Comparison of ENCODE assay signal across 23 cellular contexts in genomic region chr1:88791192-88791591, GRCh38.
DNase-seq lines count a peak whose midpoint lies in the region; FAIRE-seq and TF ChIP-seq lines count a peak whose summit lies in the region.
"Had no signal": no experiment of that assay in that cellular context is flagged by ENCODE, and none has a peak within 500 bp of the region (broad histone marks: within the 10 kb centered on the region; RNA-seq: fewer than 3 reads in every experiment).

No MANE protein-coding gene starts in this region.

- no peaks in the 10 kb centered on the region for H3K9me3 Mint-ChIP-seq in activated CD4-positive, alpha-beta T cell treated with anti-CD3 and anti-CD28 coated beads, Interleukin-2, amount 10 ng/mL, durations not matched to agents 24 days and 14 days
- H3K9me3 Mint-ChIP-seq in Calu3 (ENCODE audit: low read depth, unreplicated experiment): no peaks in the 10 kb centered on the region
- no peaks in the 10 kb centered on the region for H3K9me3 Mint-ChIP-seq in neural progenitor cell
- H3K9me3 Mint-ChIP-seq: CD4-positive, alpha-beta memory T cell had no signal

- FAIRE-seq in urothelium cell line (lab: Jason Lieb, UNC): no peak
- FAIRE-seq: GM12891 had no signal

- H3K9me3 ChIP-seq in neural progenitor cell (ENCODE audit: low read depth): no peaks in the 10 kb centered on the region
- H3K9me3 ChIP-seq in hepatocyte (ENCODE audit: low read depth): no peaks in the 10 kb centered on the region
- H3K9me3 ChIP-seq: body of pancreas, heart left ventricle, vagina had no signal

- intact Hi-C loops in activated CD4-positive, alpha-beta T cell treated with anti-CD3 and anti-CD28 coated beads, Interleukin-2, amount 10 ng/mL, durations not matched to agents 24 days and 14 days (cut with micrococcal nuclease): no loop called here
- intact Hi-C loops in Calu3 (cut with micrococcal nuclease; ENCODE audit: unreplicated experiment): no loop called here

- H3K27me3 ChIP-seq in neural progenitor cell: no peaks in the 10 kb centered on the region
- H3K27me3 ChIP-seq in hepatocyte: no peaks in the 10 kb centered on the region
- H3K27me3 ChIP-seq: body of pancreas, heart left ventricle, vagina had no signal

- WGBS in hepatocyte (ENCODE audit: low lambda C conversion rate, missing lambda C conversion rate): 93% methylated on average over 4 of the region's 4 CpGs

- no peak overlapping the region for H3K9ac ChIP-seq in neural progenitor cell
- H3K9ac ChIP-seq: KMS-11 had no signal

- no peak overlapping the region for H3K4me3 Mint-ChIP-seq in activated CD4-positive, alpha-beta T cell treated with anti-CD3 and anti-CD28 coated beads, Interleukin-2, amount 10 ng/mL, durations not matched to agents 24 days and 14 days
- H3K4me3 Mint-ChIP-seq in Calu3 (ENCODE audit: low read depth, unreplicated experiment) (no peak overlapping the region), neural progenitor cell (no peak overlapping the region)
- H3K4me3 Mint-ChIP-seq: CD4-positive, alpha-beta memory T cell had no signal

- no peak for DNase-seq in activated CD4-positive, alpha-beta T cell treated with anti-CD3 and anti-CD28 coated beads, Interleukin-2, amount 10 ng/mL, durations not matched to agents 24 days and 14 days
- DNase-seq in activated CD4-positive, alpha-beta T cell treated with anti-CD3 and anti-CD28 coated beads, Interleukin-2, amount 50 U/mL, for 4 hours: no peak
- DNase-seq in Calu3 (no peak), cardiac fibroblast (ENCODE audit: low read depth in 2 of 2) (peak; percentile 11 to 38), neural progenitor cell (ENCODE audit: low spot score) (no peak), hepatocyte (ENCODE audit: low spot score) (no peak), GM10266 (ENCODE audit: extremely low spot score) (no peak), urothelium cell line (ENCODE audit: low spot score) (no peak)
- DNase-seq: activated CD4-positive, CD25-positive, alpha-beta regulatory T cell; activated CD8-positive, alpha-beta memory T cell treated with anti-CD3 and anti-CD28 coated beads for 24 hours; activated T-cell treated with anti-CD3 and anti-CD28 coated beads, Interleukin-2, amount 50 U/mL, for 48 hours; AML-193; body of pancreas; CD4-positive, alpha-beta memory T cell; foreskin fibroblast; heart left ventricle; NCI-H1436 treated with DMSO at 0.1 percent for 48 hours; posterior cingulate gyrus; stimulated activated naive CD8-positive, alpha-beta T cell treated with anti-CD3 and anti-CD28 coated beads, Interleukin-15, Interleukin-2, amounts not matched to agents 100 U/mL and 50 U/mL, for 24 hours; T-helper 1 cell had no signal

- peaks cover 36% of the 10 kb centered on the region for H3K36me3 Mint-ChIP-seq in activated CD4-positive, alpha-beta T cell treated with anti-CD3 and anti-CD28 coated beads, Interleukin-2, amount 10 ng/mL, durations not matched to agents 24 days and 14 days (ENCODE audit: low read depth)
- peaks cover 28% of the 10 kb centered on the region for H3K36me3 Mint-ChIP-seq in Calu3 (ENCODE audit: insufficient read depth, unreplicated experiment)
- peaks cover 22% of the 10 kb centered on the region for H3K36me3 Mint-ChIP-seq in neural progenitor cell

- BruUV-seq in Calu3 (replicated peaks; lab: Mats Ljungman, UMichigan): no TSS peak

- no peaks in the 10 kb centered on the region for H3K27me3 Mint-ChIP-seq in activated CD4-positive, alpha-beta T cell treated with anti-CD3 and anti-CD28 coated beads, Interleukin-2, amount 10 ng/mL, durations not matched to agents 24 days and 14 days
- no peaks in the 10 kb centered on the region for H3K27me3 Mint-ChIP-seq in Calu3 (ENCODE audit: unreplicated experiment)
- peaks cover 2% of the 10 kb centered on the region for H3K27me3 Mint-ChIP-seq in neural progenitor cell (ENCODE audit: insufficient read depth, low read depth)
- H3K27me3 Mint-ChIP-seq: CD4-positive, alpha-beta memory T cell had no signal

- H3K27ac ChIP-seq in neural progenitor cell (peak overlapping the region; percentile 5), hepatocyte (no peak overlapping the region)
- H3K27ac ChIP-seq: body of pancreas, heart left ventricle, KMS-11, vagina had no signal

- H3K4me1 ChIP-seq in neural progenitor cell (no peaks in the 10 kb centered on the region), hepatocyte (ENCODE audit: insufficient read depth) (no peaks in the 10 kb centered on the region)
- H3K4me1 ChIP-seq: body of pancreas, heart left ventricle, vagina had no signal

- no peaks in the 10 kb centered on the region for H3K9me2 ChIP-seq in hepatocyte (replicated peaks; ENCODE audit: insufficient read depth)

- no peak overlapping the region for H3K4me2 ChIP-seq in neural progenitor cell
- no peak overlapping the region for H3K4me2 ChIP-seq in hepatocyte
- H3K4me2 ChIP-seq: KMS-11 had no signal

- CTCF ChIA-PET in Calu3 (lab: Charles Lee): no interaction called here

- H3K27ac Mint-ChIP-seq in activated CD4-positive, alpha-beta T cell treated with anti-CD3 and anti-CD28 coated beads, Interleukin-2, amount 10 ng/mL, durations not matched to agents 24 days and 14 days: peak overlapping the region; percentile 67
- H3K27ac Mint-ChIP-seq in Calu3 (ENCODE audit: unreplicated experiment): peak overlapping the region; percentile 13
- H3K27ac Mint-ChIP-seq in neural progenitor cell: no peak overlapping the region

- no peaks in the 10 kb centered on the region for H3K79me2 ChIP-seq in neural progenitor cell (ENCODE audit: low read depth)
- H3K79me2 ChIP-seq in hepatocyte: no peaks in the 10 kb centered on the region

- no peaks in the 10 kb centered on the region for H3F3A ChIP-seq in neural progenitor cell (ENCODE audit: low read depth)

- no peak overlapping the region for H3K4me3 ChIP-seq in cardiac fibroblast (replicated peaks in 1 of 2; ENCODE audit: low read depth in 2 of 2, low read length in 2 of 2)
- no peak overlapping the region for H3K4me3 ChIP-seq in neural progenitor cell
- H3K4me3 ChIP-seq in hepatocyte: no peak overlapping the region
- H3K4me3 ChIP-seq: body of pancreas, heart left ventricle, vagina had no signal

- H3K36me3 ChIP-seq in neural progenitor cell (peaks cover 13% of the 10 kb centered on the region), hepatocyte (replicated peaks; ENCODE audit: insufficient read depth, low read depth) (no peaks in the 10 kb centered on the region)

- H2AFZ ChIP-seq in neural progenitor cell (replicated peaks) (no peak overlapping the region), hepatocyte (no peak overlapping the region)

- H4K20me1 ChIP-seq in neural progenitor cell (ENCODE audit: low read depth): no peaks in the 10 kb centered on the region
- no peaks in the 10 kb centered on the region for H4K20me1 ChIP-seq in hepatocyte (ENCODE audit: insufficient read depth, poor library complexity, severe bottlenecking)

- TF ChIP-seq CTCF in Calu3 (IDR thresholded peaks at IDR 0.05; ENCODE audit: unreplicated experiment): no peak
- TF ChIP-seq CTCF in cardiac fibroblast (IDR thresholded peaks at IDR 0.05; ENCODE audit: low read depth, low read length): no peak
- TF ChIP-seq CTCF in neural progenitor cell (IDR thresholded peaks at IDR 0.05): no peak
- no peak for TF ChIP-seq CTCF in hepatocyte (IDR thresholded peaks at IDR 0.05; ENCODE audit: poor library complexity)
- no peak for TF ChIP-seq CTCF in GM10266 (IDR thresholded peaks at IDR 0.05; ENCODE audit: control insufficient read depth, insufficient read depth, low read depth, missing control alignments)

- H3K4me1 Mint-ChIP-seq in activated CD4-positive, alpha-beta T cell treated with anti-CD3 and anti-CD28 coated beads, Interleukin-2, amount 10 ng/mL, durations not matched to agents 24 days and 14 days: peaks cover 9% of the 10 kb centered on the region
- H3K4me1 Mint-ChIP-seq in Calu3 (ENCODE audit: low read depth, unreplicated experiment) (peaks cover 11% of the 10 kb centered on the region), neural progenitor cell (no peaks in the 10 kb centered on the region)

Comparison
In these comparisons a context has a peak if more than half of its experiments do, and no peak if none do; other contexts are left out.
1. DNase-seq: peak in cardiac fibroblast (2 of 2); none in activated CD4-positive, alpha-beta T cell treated with anti-CD3 and anti-CD28 coated beads, Interleukin-2, amount 10 ng/mL, durations not matched to agents 24 days and 14 days (single experiment), activated CD4-positive, alpha-beta T cell treated with anti-CD3 and anti-CD28 coated beads, Interleukin-2, amount 50 U/mL, for 4 hours (0 of 2), Calu3 (single experiment), neural progenitor cell (single experiment), hepatocyte (single experiment), GM10266 (single experiment) and urothelium cell line (single experiment).